27 cellular contexts compared by ENCODE assay signal in the genomic region with DNA sequence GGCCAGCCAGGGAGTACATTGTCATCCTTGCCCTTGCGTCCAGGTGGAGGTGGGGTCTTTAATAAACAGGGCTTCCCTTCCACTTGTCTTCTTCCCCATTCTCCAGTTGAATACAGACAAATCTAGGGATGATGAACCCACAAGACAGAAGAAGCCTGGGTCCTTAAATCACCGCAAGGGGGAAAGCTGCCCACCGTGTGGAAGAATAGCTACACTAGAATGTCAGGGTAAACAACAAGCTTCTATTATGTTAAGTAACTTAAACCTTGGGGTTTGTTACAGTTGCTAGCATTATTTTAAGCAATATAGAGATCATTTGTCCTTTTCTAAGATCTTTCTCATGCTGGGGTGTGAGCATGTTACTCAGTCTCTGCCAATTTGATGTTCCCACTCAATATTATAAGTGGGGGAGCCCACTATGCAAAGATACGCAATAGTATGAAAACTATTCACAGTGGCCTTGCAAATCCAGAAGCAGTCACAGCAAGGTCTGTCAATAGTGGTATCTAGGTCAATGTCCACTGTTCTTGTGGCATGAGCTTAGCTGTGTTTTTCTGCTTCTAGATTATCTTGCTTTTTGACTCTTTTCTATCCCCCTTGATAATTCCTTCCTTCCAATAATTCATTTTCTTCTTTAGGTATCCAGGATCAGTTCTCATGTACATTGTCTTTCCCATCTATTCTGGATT.
"Had no signal": no experiment of that assay in that cellular context is flagged by ENCODE, and none has a peak within 500 bp of the region (broad histone marks: within the 10 kb centered on the region; RNA-seq: fewer than 3 reads in every experiment).

No MANE protein-coding gene starts in this region.

- H3K4me1 ChIP-seq: adrenal gland, body of pancreas, esophagus muscularis mucosa, foreskin keratinocyte, gastrocnemius medialis, heart right ventricle had no signal

- H3K27me3 ChIP-seq: adrenal gland, body of pancreas, esophagus muscularis mucosa, gastrocnemius medialis had no signal

- H3K27ac ChIP-seq: adrenal gland, body of pancreas, esophagus muscularis mucosa, foreskin keratinocyte, gastrocnemius medialis, heart right ventricle had no signal

- H3K36me3 ChIP-seq: adrenal gland, esophagus muscularis mucosa, gastrocnemius medialis, heart right ventricle had no signal

- H3K9me3 ChIP-seq: adrenal gland, body of pancreas, esophagus muscularis mucosa, gastrocnemius medialis, heart right ventricle had no signal

- DNase-seq: activated B cell treated with CpG ODN at 0.5 μM for 24 hours; activated CD4-positive, alpha-beta T cell treated with anti-CD3 and anti-CD28 coated beads for 48 hours; activated CD4-positive, alpha-beta T cell treated with anti-CD3 and anti-CD28 coated beads, Interleukin-2, amount 50 U/mL, for 1 hour; activated CD4-positive, alpha-beta T cell treated with anti-CD3 and anti-CD28 coated beads, Interleukin-2, amount 50 U/mL, for 48 hours; activated CD8-positive, alpha-beta memory T cell treated with anti-CD3 and anti-CD28 coated beads for 24 hours; activated CD8-positive, alpha-beta T cell treated with anti-CD3 and anti-CD28 coated beads for 36 hours; activated effector memory CD4-positive, alpha-beta T cell treated with anti-CD3 and anti-CD28 coated beads, Interleukin-2, amount 50 U/mL, for 16 hours; activated naive CD4-positive, alpha-beta T cell treated with anti-CD3 and anti-CD28 coated beads for 36 hours; activated naive CD8-positive, alpha-beta T cell treated with anti-CD3 and anti-CD28 coated beads for 36 hours; activated naive CD8-positive, alpha-beta T cell treated with anti-CD3 and anti-CD28 coated beads, Interleukin-2, amount 50 U/mL, for 24 hours; activated T-cell treated with anti-CD3 and anti-CD28 coated beads, Interleukin-2, amount 50 U/mL, for 48 hours; adrenal gland; amygdala; aorta; body of pancreas; caudate nucleus; cortex of kidney; dermis blood vessel endothelial cell; effector CD4-positive, alpha-beta T cell; effector memory CD8-positive, alpha-beta T cell; erythroblast; foreskin keratinocyte; gastrocnemius medialis; heart right ventricle; T-helper 2 cell had no signal

- H3K4me3 ChIP-seq: adrenal gland, body of pancreas, esophagus muscularis mucosa, gastrocnemius medialis, heart right ventricle had no signal

- ATAC-seq: activated CD4-positive, CD25-positive, alpha-beta regulatory T cell treated with anti-CD3 and anti-CD28 coated beads, Interleukin-2, amount 50 U/mL, for 24 hours; activated CD8-positive, alpha-beta T cell treated with anti-CD3 and anti-CD28 coated beads for 36 hours; activated naive CD8-positive, alpha-beta T cell treated with anti-CD3 and anti-CD28 coated beads, Interleukin-2, amount 50 U/mL, for 24 hours; body of pancreas; effector memory CD8-positive, alpha-beta T cell; foreskin keratinocyte; gastrocnemius medialis; heart right ventricle had no signal
